Comparison of ENCODE assay signal across 8 cellular contexts in the genomic region with DNA sequence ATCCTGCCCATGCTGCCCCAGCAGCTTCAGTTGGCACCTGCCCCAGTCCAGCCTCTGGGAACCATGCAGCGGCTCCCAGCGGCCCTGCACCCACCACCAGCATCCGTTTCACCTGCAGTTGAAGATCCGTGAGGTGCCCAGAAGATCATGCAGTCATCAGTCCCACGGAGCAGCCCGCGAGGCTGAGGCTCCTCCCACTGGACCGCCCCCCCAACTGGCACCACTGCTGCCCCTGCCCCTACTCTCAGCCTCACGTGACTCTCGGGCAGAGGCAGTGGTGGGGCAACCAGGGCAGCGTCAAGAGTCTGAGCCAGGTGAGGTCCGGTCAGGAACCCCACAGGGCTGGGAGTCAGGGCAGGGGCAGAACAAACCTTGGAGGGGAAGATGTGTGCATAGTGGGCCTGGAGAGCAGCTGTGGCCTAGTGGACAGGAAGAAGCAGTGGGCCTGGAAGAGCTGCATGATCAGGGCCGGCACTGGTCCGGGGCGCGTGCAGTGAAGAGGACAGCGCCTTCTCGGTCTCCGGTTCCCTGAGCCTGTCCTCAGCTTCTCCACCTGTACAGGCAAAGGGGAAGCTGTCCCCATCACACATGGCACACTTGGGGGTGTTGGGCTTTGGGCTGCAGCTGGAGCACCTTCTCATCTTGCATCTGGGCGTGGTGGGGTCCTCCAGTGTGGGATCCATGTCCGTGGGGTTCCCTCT. TPM values are rescaled to one million over a fixed set of nuclear protein-coding genes. Genes with fewer than 3 reads are reported as not detected.
"Had no signal": no experiment of that assay in that cellular context is flagged by ENCODE, and none has a peak within 500 bp of the region (broad histone marks: within the 10 kb centered on the region; RNA-seq: fewer than 3 reads in every experiment).

No MANE protein-coding gene starts in this region.

RNA-seq across cellular contexts. Expression of a gene that starts 28.0 kb away (rescaled TPM):
- total RNA-seq: OCI-LY7, SK-MEL-5 had no signal

RNA-seq across cellular contexts. Expression of a gene that starts 31.1 kb away (rescaled TPM):
- total RNA-seq: OCI-LY7, Peyer's patch, Right ventricle myocardium inferior, Right ventricle myocardium superior, RPMI7951, SJCRH30, SJSA1, SK-MEL-5 had no signal
